Comparison of ENCODE assay signal across 36 cellular contexts in the genomic region with DNA sequence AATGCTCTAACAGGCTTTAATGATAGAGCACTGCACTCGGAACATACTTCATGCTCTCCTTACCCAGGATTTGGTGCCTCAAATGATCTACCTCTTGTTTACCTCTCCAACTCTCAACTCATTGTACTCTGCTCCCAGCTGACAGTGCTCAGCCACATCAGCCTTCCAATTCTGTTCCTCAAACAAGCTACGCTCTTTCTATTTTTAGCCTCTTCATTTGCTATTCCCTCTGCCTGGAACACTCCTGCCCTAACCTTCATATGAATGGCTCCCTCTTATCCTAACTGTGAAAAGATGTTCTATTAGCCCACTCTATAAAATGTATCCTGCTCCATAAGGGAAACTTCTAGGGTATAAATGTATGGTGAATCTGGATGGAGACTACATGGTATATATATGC.
"Had no signal": no experiment of that assay in that cellular context is flagged by ENCODE, and none has a peak within 500 bp of the region (broad histone marks: within the 10 kb centered on the region; RNA-seq: fewer than 3 reads in every experiment).

No MANE protein-coding gene starts in this region.

- H3K4me3 ChIP-seq: MG63, PC-9, SJCRH30, SK-N-MC had no signal

- H3K27me3 ChIP-seq: MG63, SJCRH30 had no signal

- H3K9me3 ChIP-seq: MG63, SJCRH30 had no signal

- H3K4me1 ChIP-seq: SJCRH30 had no signal

- H3K27ac ChIP-seq: PC-9, RWPE1, SJCRH30, SK-N-MC, WERI-Rb-1 had no signal

- H3K4me2 ChIP-seq: PC-9 had no signal

- H3K36me3 ChIP-seq: MG63, SJCRH30, WERI-Rb-1 had no signal

- H2AFZ ChIP-seq: PC-9 had no signal

- DNase-seq: activated CD4-positive, alpha-beta memory T cell treated with anti-CD3 and anti-CD28 coated beads, Interleukin-2, amount 10 ng/mL, durations not matched to agents 7 days and 5 days; activated CD4-positive, alpha-beta T cell treated with anti-CD3 and anti-CD28 coated beads for 1 hour; activated CD4-positive, alpha-beta T cell treated with anti-CD3 and anti-CD28 coated beads for 48 hours; activated CD4-positive, CD25-positive, alpha-beta regulatory T cell; activated CD8-positive, alpha-beta memory T cell treated with anti-CD3 and anti-CD28 coated beads for 24 hours; activated CD8-positive, alpha-beta memory T cell treated with anti-CD3 and anti-CD28 coated beads, Interleukin-2, amount 10 ng/mL, durations not matched to agents 7 days and 5 days; activated CD8-positive, alpha-beta memory T cell treated with anti-CD3 and anti-CD28 coated beads, Interleukin-2, amount 50 U/mL, for 48 hours; activated effector memory CD4-positive, alpha-beta T cell treated with Interleukin-2 at 50 U/mL for 16 hours; activated naive CD4-positive, alpha-beta T cell treated with anti-CD3 and anti-CD28 coated beads, Interleukin-2, amount 10 ng/mL, durations not matched to agents 7 days and 5 days; activated naive CD8-positive, alpha-beta T cell treated with anti-CD3 and anti-CD28 coated beads, Interleukin-2, amount 50 U/mL, for 24 hours; activated T-cell treated with anti-CD3 and anti-CD28 coated beads, Interleukin-2, amount 50 U/mL, for 48 hours; anterior cingulate cortex; central memory CD4-positive, alpha-beta T cell; Kasumi-1; KG1; MG63; NCI-H1048; NCI-H1105 treated with DMSO at 0.1 percent for 48 hours; NCI-H1436; NCI-H1694; NCI-H2081 treated with DMSO at 0.1 percent for 48 hours; NCI-H2171; NCI-H446 treated with DMSO at 0.1 percent for 48 hours; NCI-H526; NCI-H748 treated with DMSO at 0.1 percent for 48 hours; NK-92 treated with Interleukin-12 subunit alpha and Interleukin-12 subunit beta, amount 100 ng/mL, for 24 hours; PC-9; SHP77; SJCRH30; T1000; WERI-Rb-1 had no signal

- FAIRE-seq: bronchial epithelial cell, colon, RCC 7860 had no signal

- ATAC-seq: activated CD8-positive, alpha-beta memory T cell treated with anti-CD3 and anti-CD28 coated beads, Interleukin-2, amount 10 ng/mL, durations not matched to agents 7 days and 5 days; activated naive CD8-positive, alpha-beta T cell treated with anti-CD3 and anti-CD28 coated beads, Interleukin-2, amount 50 U/mL, for 24 hours had no signal
